ENCODE assay signal across 8 cellular contexts in the genomic region with DNA sequence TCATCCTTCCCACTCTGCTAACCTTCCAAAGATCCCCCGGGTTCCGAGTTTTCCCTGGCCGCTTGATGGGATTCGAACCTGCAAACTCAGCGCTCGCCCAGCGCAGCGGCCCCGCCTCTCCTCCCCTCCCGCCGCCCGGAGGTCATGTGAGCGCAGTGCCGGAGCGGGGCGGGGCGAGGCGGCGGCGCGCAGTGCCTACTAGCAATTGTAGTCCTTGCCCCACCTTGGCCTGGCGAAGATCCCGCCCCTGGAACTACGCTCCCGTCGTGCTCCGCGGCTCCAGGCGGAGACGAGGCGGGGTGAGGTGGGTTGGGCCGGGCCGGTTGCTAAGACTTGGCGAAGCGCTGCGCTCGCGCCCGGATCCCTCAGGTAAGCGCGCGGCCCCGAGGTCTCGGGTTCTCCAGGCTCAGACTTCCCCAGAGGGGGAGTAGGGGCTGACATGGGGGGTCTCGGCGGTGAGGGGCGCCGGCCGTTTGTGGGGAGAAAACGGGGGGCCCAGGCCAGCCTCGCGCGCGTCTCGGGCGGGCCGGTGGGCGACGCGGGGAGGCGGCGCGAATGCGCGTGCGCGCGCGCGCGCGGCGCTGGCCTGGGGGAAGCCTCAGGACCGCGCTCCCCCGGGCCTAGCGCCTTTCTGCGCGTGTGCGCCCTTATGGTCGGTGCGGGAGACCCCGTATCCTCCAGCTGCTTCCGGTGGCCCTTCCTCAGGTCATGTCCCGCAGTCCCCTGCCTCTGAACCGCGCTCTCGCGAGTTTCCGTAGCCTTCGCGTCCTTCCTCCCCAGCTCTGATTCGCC. TPM values are rescaled to one million over a fixed set of nuclear protein-coding genes. Genes with fewer than 3 reads are reported as not detected.
A peak's percentile ranks its signal among the peaks of the same experiment; 100 is the strongest.
DNase-seq lines count a peak whose midpoint lies in the region; ATAC-seq and TF ChIP-seq lines count a peak whose summit lies in the region.

A gene (plus strand): TSS at position 329 of the 792 bp plus-strand sequence. CDS start 6,649 bp downstream, outside the sequence.
A gene with protein sequence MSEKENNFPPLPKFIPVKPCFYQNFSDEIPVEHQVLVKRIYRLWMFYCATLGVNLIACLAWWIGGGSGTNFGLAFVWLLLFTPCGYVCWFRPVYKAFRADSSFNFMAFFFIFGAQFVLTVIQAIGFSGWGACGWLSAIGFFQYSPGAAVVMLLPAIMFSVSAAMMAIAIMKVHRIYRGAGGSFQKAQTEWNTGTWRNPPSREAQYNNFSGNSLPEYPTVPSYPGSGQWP (plus strand): TSS at position 329 of the 792 bp plus-strand sequence. CDS start 9,621 bp downstream, outside the sequence.

- H3K4me1 ChIP-seq in mononuclear cell (ENCODE audit: insufficient read depth, low read length) = peaks cover 74% of the 10 kb centered on the region

- TF ChIP-seq EP300 in Ishikawa (IDR thresholded peaks at IDR 0.05; ENCODE audit: borderline replicate concordance) = no peak

- H3K27me3 ChIP-seq in mononuclear cell (ENCODE audit: insufficient read depth, low read length) = no peaks in the 10 kb centered on the region

- H3K4me3 ChIP-seq in mononuclear cell (ENCODE audit: low read length) = peak within 1 kb of the TSS; percentile 60

- DNase-seq in DMS 273 (lab: John Stamatoyannopoulos, UW; ENCODE audit: unreplicated experiment) (peak; percentile 99), OCI-M2 (lab: John Stamatoyannopoulos, UW; ENCODE audit: unreplicated experiment) (peak; percentile 58), activated T-cell treated with anti-CD3 and anti-CD28 coated beads for 4 hours (peak; percentile 95), epidermal melanocyte (ENCODE audit: insufficient read length, low spot score) (peak; percentile 88)
- DNase-seq in stimulated activated CD8-positive, alpha-beta memory T cell treated with anti-CD3 and anti-CD28 coated beads, Interleukin-2, amount 100 ng/mL, for 48 hours (ENCODE audit: low read depth in 2 of 2) = peak; percentile 98 to 99

- no peak for TF ChIP-seq RAD21 in Ishikawa (IDR thresholded peaks at IDR 0.05; ENCODE audit: low read depth)

- no peaks in the 10 kb centered on the region for H3K9me3 ChIP-seq in mononuclear cell (ENCODE audit: low read depth, low read length)

- ATAC-seq in GM21576 (IDR thresholded peaks at IDR 0.05; ENCODE audit: unreplicated experiment) = peak; percentile 75

TF ChIP-seq in Ishikawa, 13 proteins besides CTCF, POLR2A, EP300 and RAD21:
- TF ChIP-seq TEAD4 (IDR thresholded peaks at IDR 0.05) (no peak; the same call in 1 of the 2 replicates), ZBTB7A (IDR thresholded peaks at IDR 0.05; ENCODE audit: low read depth) (0 out of 2 replicates have a peak, but pooled peaks have one; percentile 22), TAF1 (IDR thresholded peaks at IDR 0.05; ENCODE audit: low read depth) (peak; percentile 73), EGR1 (IDR thresholded peaks at IDR 0.05) (no peak), CREB1 (IDR thresholded peaks at IDR 0.05; ENCODE audit: low read depth) (0 out of 2 replicates have a peak, but pooled peaks have one; percentile 54), FOXM1 (IDR thresholded peaks at IDR 0.05; ENCODE audit: borderline replicate concordance, low read depth) (no peak), CEBPB (IDR thresholded peaks at IDR 0.05) (no peak), YY1 (IDR thresholded peaks at IDR 0.05; ENCODE audit: low read depth) (0 out of 2 replicates have a peak, but pooled peaks have one; percentile 49), NFIC (IDR thresholded peaks at IDR 0.05) (peak; percentile 28; the same call in 1 of the 2 replicates), TCF12 (IDR thresholded peaks at IDR 0.05; ENCODE audit: low read depth) (peak; percentile 26)
- TF ChIP-seq, protein P1, sequence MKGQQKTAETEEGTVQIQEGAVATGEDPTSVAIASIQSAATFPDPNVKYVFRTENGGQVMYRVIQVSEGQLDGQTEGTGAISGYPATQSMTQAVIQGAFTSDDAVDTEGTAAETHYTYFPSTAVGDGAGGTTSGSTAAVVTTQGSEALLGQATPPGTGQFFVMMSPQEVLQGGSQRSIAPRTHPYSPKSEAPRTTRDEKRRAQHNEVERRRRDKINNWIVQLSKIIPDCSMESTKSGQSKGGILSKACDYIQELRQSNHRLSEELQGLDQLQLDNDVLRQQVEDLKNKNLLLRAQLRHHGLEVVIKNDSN (IDR thresholded peaks at IDR 0.05) = peak; percentile 98
- TF ChIP-seq, protein P2, sequence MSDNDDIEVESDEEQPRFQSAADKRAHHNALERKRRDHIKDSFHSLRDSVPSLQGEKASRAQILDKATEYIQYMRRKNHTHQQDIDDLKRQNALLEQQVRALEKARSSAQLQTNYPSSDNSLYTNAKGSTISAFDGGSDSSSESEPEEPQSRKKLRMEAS (IDR thresholded peaks at IDR 0.05) = peak; percentile 80
- TF ChIP-seq, protein P3, sequence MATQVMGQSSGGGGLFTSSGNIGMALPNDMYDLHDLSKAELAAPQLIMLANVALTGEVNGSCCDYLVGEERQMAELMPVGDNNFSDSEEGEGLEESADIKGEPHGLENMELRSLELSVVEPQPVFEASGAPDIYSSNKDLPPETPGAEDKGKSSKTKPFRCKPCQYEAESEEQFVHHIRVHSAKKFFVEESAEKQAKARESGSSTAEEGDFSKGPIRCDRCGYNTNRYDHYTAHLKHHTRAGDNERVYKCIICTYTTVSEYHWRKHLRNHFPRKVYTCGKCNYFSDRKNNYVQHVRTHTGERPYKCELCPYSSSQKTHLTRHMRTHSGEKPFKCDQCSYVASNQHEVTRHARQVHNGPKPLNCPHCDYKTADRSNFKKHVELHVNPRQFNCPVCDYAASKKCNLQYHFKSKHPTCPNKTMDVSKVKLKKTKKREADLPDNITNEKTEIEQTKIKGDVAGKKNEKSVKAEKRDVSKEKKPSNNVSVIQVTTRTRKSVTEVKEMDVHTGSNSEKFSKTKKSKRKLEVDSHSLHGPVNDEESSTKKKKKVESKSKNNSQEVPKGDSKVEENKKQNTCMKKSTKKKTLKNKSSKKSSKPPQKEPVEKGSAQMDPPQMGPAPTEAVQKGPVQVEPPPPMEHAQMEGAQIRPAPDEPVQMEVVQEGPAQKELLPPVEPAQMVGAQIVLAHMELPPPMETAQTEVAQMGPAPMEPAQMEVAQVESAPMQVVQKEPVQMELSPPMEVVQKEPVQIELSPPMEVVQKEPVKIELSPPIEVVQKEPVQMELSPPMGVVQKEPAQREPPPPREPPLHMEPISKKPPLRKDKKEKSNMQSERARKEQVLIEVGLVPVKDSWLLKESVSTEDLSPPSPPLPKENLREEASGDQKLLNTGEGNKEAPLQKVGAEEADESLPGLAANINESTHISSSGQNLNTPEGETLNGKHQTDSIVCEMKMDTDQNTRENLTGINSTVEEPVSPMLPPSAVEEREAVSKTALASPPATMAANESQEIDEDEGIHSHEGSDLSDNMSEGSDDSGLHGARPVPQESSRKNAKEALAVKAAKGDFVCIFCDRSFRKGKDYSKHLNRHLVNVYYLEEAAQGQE (IDR thresholded peaks at IDR 0.05; ENCODE audit: low read depth) = no peak

RNA-seq across cellular contexts. Expression of the first gene that starts in this region (rescaled TPM):
- total RNA-seq in mononuclear cell = 2.9 TPM

RNA-seq across cellular contexts. Expression of the second gene that starts in this region (rescaled TPM):
- 20.1 TPM for total RNA-seq in mononuclear cell

Comparison
In these comparisons a context has a peak if more than half of its experiments do, and no peak if none do; other contexts are left out.
1. Peak in every context shown above with its lines: DNase-seq, ATAC-seq and H3K4me3 ChIP-seq.